ENCODE assay signal across 9 cellular contexts in the genomic region with DNA sequence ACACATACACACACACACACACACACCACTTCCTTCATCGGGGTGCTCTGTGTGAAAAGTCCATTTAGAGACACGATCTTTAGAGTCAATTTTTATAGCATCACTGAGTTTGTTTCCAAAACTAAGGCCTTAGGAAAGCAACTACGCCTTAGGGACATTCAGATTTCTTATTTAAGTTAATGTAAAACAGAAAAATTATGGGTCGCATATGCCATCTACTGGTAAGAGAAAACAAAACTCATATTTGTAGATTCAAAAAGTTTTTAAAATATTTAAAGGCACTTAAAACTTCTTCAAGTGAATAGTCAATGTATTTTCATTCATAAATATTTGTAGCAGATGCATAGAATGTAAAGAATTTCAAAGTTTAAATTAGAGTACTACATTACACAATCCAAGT.
DNase-seq lines count a peak whose midpoint lies in the region; ATAC-seq and TF ChIP-seq lines count a peak whose summit lies in the region.
"Had no signal": no experiment of that assay in that cellular context is flagged by ENCODE, and none has a peak within 500 bp of the region (broad histone marks: within the 10 kb centered on the region; RNA-seq: fewer than 3 reads in every experiment).

No MANE protein-coding gene starts in this region.

- DNase-seq in A172 (ENCODE audit: low spot score) (peak; percentile 9), SK-N-SH (peak; percentile 21), hepatic stellate cell (ENCODE audit: low spot score) (peak; percentile 16), iPS-NIHi7 (ENCODE audit: extremely low spot score) (no peak), substantia nigra (lab: John Stamatoyannopoulos, UW) (no peak)
- DNase-seq: naive B cell had no signal

- TF ChIP-seq CTCF in HEK293 (tag by site-specific recombination; IDR thresholded peaks at IDR 0.05) (no peak), SK-N-SH (IDR thresholded peaks at IDR 0.05) (peak; percentile 75)

- no peak for ATAC-seq in GM21381 (IDR thresholded peaks at IDR 0.05; ENCODE audit: unreplicated experiment)
- ATAC-seq in HG02884 (IDR thresholded peaks at IDR 0.05; ENCODE audit: unreplicated experiment), result no peak

- H3K4me1 ChIP-seq in HEK293 (ENCODE audit: control insufficient read depth, insufficient read depth, low read length) (0 out of 2 replicates have a peak, but pooled peaks cover 3% of the 10 kb centered on the region), SK-N-SH (ENCODE audit: control insufficient read depth in 1 of 2, insufficient read depth in 2 of 2, low read depth in 1 of 2, low read length in 1 of 2) (peaks cover 0 to 21% of the 10 kb centered on the region in 2 experiments; a peak in 1 of 4 replicates)

- no peak overlapping the region for H3K9ac ChIP-seq in SK-N-SH

- POLR2A ChIA-PET in HEK293 (lab: Yijun Ruan, JAX), result no interaction called here
- POLR2A ChIA-PET in SK-N-SH (lab: Yijun Ruan, JAX), result interaction anchor here (1.0 kb wide), 1 partner anchor 376 kb away, joined by 3 read pairs; a partner anchor contains a TSS

- no peak for TF ChIP-seq EP300 in SK-N-SH (IDR thresholded peaks at IDR 0.05; ENCODE audit: borderline replicate concordance in 1 of 2, low read depth in 1 of 2, low read length in 1 of 2)

- H2AFZ ChIP-seq in SK-N-SH (ENCODE audit: low read depth), result no peak overlapping the region

- peaks cover 30% of the 10 kb centered on the region for H3F3A ChIP-seq in SK-N-SH (replicated peaks; ENCODE audit: insufficient read depth)

- H3K9me3 ChIP-seq in HEK293 (ENCODE audit: control insufficient read depth, insufficient read depth, low read depth, low read length) (no peaks in the 10 kb centered on the region), SK-N-SH (no peaks in the 10 kb centered on the region)

- H4K20me1 ChIP-seq in SK-N-SH (ENCODE audit: insufficient read depth), result no peaks in the 10 kb centered on the region

- no peaks in the 10 kb centered on the region for H3K9me2 ChIP-seq in SK-N-SH

- H3K27ac ChIP-seq in HEK293 (ENCODE audit: extremely low read depth, low read depth, low read length) (no peak overlapping the region), SK-N-SH (ENCODE audit: low read depth in 2 of 2, low read length in 1 of 2) (no peak overlapping the region), substantia nigra (ENCODE audit: low read depth, low read length, poor library complexity, severe bottlenecking) (no peak overlapping the region)

- CTCF ChIA-PET in HEK293 (lab: Yijun Ruan, JAX) (interaction anchor here (0.9 to 1.3 kb wide), 2 partner anchors 12 kb away, joined by 3 to 5 read pairs; no protein-coding TSS in a partner anchor), SK-N-SH (lab: Yijun Ruan, JAX) (interaction anchor here (0.7 to 4.3 kb wide), 14 partner anchors 8 to 1405 kb away, joined by 3 to 34 read pairs (median 4); no protein-coding TSS in a partner anchor)

- peaks cover 0 to 6% of the 10 kb centered on the region in 2 experiments; a peak in 2 of 3 replicates for H3K36me3 ChIP-seq in HEK293 (ENCODE audit: control insufficient read depth in 2 of 2, insufficient read depth in 1 of 2, low read length in 2 of 2)
- H3K36me3 ChIP-seq in SK-N-SH (replicated peaks in 1 of 2; ENCODE audit: control insufficient read depth in 1 of 2, insufficient read depth in 2 of 2, low read length in 1 of 2), result peaks cover 27 to 46% of the 10 kb centered on the region in 2 experiments

- TF ChIP-seq RAD21 in SK-N-SH (IDR thresholded peaks at IDR 0.05; ENCODE audit: low read length), result peak; percentile 75

- 56% methylated on average over 4 of the region's 4 CpGs for WGBS in SK-N-SH (ENCODE audit: low lambda C conversion rate)

- H3K4me3 ChIP-seq in HEK293 (ENCODE audit: low read depth, low read length) (no peak overlapping the region), SK-N-SH (ENCODE audit: low read depth in 2 of 2, low read length in 1 of 2) (no peak overlapping the region)

- no peaks in the 10 kb centered on the region for H3K27me3 ChIP-seq in SK-N-SH (ENCODE audit: insufficient read depth)

- no peak overlapping the region for H3K4me2 ChIP-seq in SK-N-SH

- no peaks in the 10 kb centered on the region for H3K79me2 ChIP-seq in SK-N-SH (ENCODE audit: insufficient read depth)

TF ChIP-seq in HEK293, 187 proteins besides CTCF, POLR2A, EP300 and RAD21:
- TF ChIP-seq ZEB2 (tag by site-specific recombination; IDR thresholded peaks at IDR 0.05) (no peak), ZNF114 (tag by site-specific recombination; IDR thresholded peaks at IDR 0.05) (no peak), RBAK (tag by site-specific recombination; IDR thresholded peaks at IDR 0.05) (no peak), ZNF2 (tag by site-specific recombination; IDR thresholded peaks at IDR 0.05) (no peak), ZNF654 (tag by site-specific recombination; IDR thresholded peaks at IDR 0.05; ENCODE audit: low read depth) (peak; percentile 22), ZNF175 (tag by site-specific recombination; IDR thresholded peaks at IDR 0.05) (no peak), ZNF426 (tag by site-specific recombination; IDR thresholded peaks at IDR 0.05) (no peak), ZBTB17 (tag by site-specific recombination; IDR thresholded peaks at IDR 0.05) (no peak)
- TF ChIP-seq, protein P1, sequence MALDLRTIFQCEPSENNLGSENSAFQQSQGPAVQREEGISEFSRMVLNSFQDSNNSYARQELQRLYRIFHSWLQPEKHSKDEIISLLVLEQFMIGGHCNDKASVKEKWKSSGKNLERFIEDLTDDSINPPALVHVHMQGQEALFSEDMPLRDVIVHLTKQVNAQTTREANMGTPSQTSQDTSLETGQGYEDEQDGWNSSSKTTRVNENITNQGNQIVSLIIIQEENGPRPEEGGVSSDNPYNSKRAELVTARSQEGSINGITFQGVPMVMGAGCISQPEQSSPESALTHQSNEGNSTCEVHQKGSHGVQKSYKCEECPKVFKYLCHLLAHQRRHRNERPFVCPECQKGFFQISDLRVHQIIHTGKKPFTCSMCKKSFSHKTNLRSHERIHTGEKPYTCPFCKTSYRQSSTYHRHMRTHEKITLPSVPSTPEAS (tag by site-specific recombination; IDR thresholded peaks at IDR 0.05), result peak; percentile 89
- TF ChIP-seq, protein P2, sequence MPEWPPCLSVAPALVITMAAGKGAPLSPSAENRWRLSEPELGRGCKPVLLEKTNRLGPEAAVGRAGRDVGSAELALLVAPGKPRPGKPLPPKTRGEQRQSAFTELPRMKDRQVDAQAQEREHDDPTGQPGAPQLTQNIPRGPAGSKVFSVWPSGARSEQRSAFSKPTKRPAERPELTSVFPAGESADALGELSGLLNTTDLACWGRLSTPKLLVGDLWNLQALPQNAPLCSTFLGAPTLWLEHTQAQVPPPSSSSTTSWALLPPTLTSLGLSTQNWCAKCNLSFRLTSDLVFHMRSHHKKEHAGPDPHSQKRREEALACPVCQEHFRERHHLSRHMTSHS (tag by site-specific recombination; IDR thresholded peaks at IDR 0.05), result no peak

TF ChIP-seq in SK-N-SH, 30 proteins besides CTCF, POLR2A, EP300 and RAD21:
- TF ChIP-seq CHD2 (IDR thresholded peaks at IDR 0.05; ENCODE audit: low read length, partially characterized antibody) (no peak), EZH2phosphoT487 (IDR thresholded peaks at IDR 0.05; ENCODE audit: borderline replicate concordance, low read depth) (no peak), SIN3A (IDR thresholded peaks at IDR 0.05; ENCODE audit: borderline replicate concordance, low read depth, low read length) (no peak), FOXM1 (IDR thresholded peaks at IDR 0.05; ENCODE audit: low read depth) (no peak)

Comparison
In these comparisons a context has a peak if more than half of its experiments do, and no peak if none do; other contexts are left out.
1. DNase-seq: peak in A172 (single experiment), SK-N-SH (single experiment) and hepatic stellate cell (single experiment); none in iPS-NIHi7 (single experiment) and substantia nigra (0 of 49).